Comparison of ENCODE assay signal across 9 cellular contexts in the genomic region with DNA sequence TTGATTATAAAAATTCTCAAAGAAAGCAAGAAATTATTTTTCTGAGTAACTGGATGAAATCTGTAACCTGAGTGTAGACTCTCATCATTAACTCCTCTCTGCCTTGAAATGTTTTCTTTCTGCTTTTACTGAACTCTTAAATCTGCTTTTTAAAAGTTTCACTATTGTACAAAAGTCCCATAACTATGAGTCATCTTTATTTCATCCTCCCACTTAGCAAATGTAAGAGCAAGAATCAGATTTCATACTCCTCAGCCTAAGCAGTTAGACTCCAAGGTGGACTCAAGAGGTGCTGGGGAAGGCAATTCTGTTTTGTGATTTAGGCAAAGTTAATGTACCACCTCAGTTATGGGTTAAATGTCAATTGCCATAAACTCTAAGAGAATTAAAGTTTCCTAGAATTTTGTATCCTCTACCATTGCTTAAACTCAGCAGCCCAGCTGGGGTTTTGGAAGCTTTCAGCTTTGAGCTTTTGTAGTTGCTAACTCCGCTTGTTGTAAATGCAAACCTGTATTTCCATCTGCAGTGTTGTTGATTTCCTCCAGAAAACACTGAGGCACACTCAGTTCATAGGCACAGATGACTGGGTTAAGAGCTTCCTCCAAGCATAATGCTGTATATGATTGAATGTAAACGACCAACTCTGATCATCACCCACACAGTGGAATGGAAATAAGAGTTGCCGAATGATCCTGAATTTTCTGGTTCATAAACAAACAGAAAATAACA.
A peak's percentile ranks its signal among the peaks of the same experiment; 100 is the strongest.
DNase-seq lines count a peak whose midpoint lies in the region; ATAC-seq and TF ChIP-seq lines count a peak whose summit lies in the region.
"Had no signal": no experiment of that assay in that cellular context is flagged by ENCODE, and none has a peak within 500 bp of the region (broad histone marks: within the 10 kb centered on the region; RNA-seq: fewer than 3 reads in every experiment).

No MANE protein-coding gene starts in this region.

- H3K79me2 ChIP-seq in OCI-LY7 (ENCODE audit: insufficient read depth, low read depth, low read length), result no peaks in the 10 kb centered on the region

- no peaks in the 10 kb centered on the region for H3K36me3 Mint-ChIP-seq in T-helper 1 cell treated with Interleukin-12 subunit alpha and Interleukin-12 subunit beta and Interleukin-4 antibody, amounts not matched to agents 30 μg/mL and 1 μg/mL, for 36 hours (ENCODE audit: low read depth)

- no peak overlapping the region for H2AFZ ChIP-seq in OCI-LY7 (ENCODE audit: low read length)

- H4K20me1 ChIP-seq in OCI-LY7 (ENCODE audit: insufficient read depth, low read length), result no peaks in the 10 kb centered on the region

- no peaks in the 10 kb centered on the region for H3K9me3 ChIP-seq in OCI-LY7 (ENCODE audit: low read length)

- no peaks in the 10 kb centered on the region for H3K36me3 ChIP-seq in OCI-LY7 (ENCODE audit: insufficient read depth, low read length)

- intact Hi-C loops in OCI-LY7 (cut with micrococcal nuclease; ENCODE audit: unreplicated experiment), result no loop called here

- no TSS peak for BruUV-seq in OCI-LY7 (replicated peaks; lab: Mats Ljungman, UMichigan)

- POLR2A ChIA-PET in OCI-LY7 (lab: Charles Lee), result interaction anchor here (0.5 to 0.8 kb wide), 3 partner anchors 41 to 655 kb away, joined by 3 to 5 read pairs (median 3); no protein-coding TSS in a partner anchor

- peak; percentile 67 for ATAC-seq in HG02588 (IDR thresholded peaks at IDR 0.05; ENCODE audit: unreplicated experiment)

- no peaks in the 10 kb centered on the region for H3K27me3 Mint-ChIP-seq in T-helper 1 cell treated with Interleukin-12 subunit alpha and Interleukin-12 subunit beta and Interleukin-4 antibody, amounts not matched to agents 30 μg/mL and 1 μg/mL, for 36 hours (ENCODE audit: low read depth)

- H3K9me2 ChIP-seq in OCI-LY7 (ENCODE audit: insufficient read depth, low read length), result no peaks in the 10 kb centered on the region

- CTCF ChIA-PET in OCI-LY7 (lab: Charles Lee; ENCODE audit: unreplicated experiment), result no interaction called here

- no peak overlapping the region for H3K27ac ChIP-seq in OCI-LY7 (ENCODE audit: low read depth, low read length, poor library complexity, severe bottlenecking)

- no peaks in the 10 kb centered on the region for H3K4me1 ChIP-seq in OCI-LY7 (ENCODE audit: insufficient read depth, low read length, poor library complexity, severe bottlenecking)

- peaks cover 13% of the 10 kb centered on the region for H3K4me1 Mint-ChIP-seq in T-helper 1 cell treated with Interleukin-12 subunit alpha and Interleukin-12 subunit beta and Interleukin-4 antibody, amounts not matched to agents 30 μg/mL and 1 μg/mL, for 36 hours (ENCODE audit: low read depth)

- H3K4me3 ChIP-seq in skeletal muscle cell (ENCODE audit: low read depth, low read length) (no peak overlapping the region), OCI-LY7 (ENCODE audit: low read depth, low read length, poor library complexity, severe bottlenecking) (no peak overlapping the region)

- no peak for TF ChIP-seq CTCF in OCI-LY7 (conservative IDR thresholded peaks at IDR 0.05; ENCODE audit: low read length)

- H3K9me3 Mint-ChIP-seq in T-helper 1 cell treated with Interleukin-12 subunit alpha and Interleukin-12 subunit beta and Interleukin-4 antibody, amounts not matched to agents 30 μg/mL and 1 μg/mL, for 36 hours, result no peaks in the 10 kb centered on the region

- DNase-seq in NCI-H510A treated with DMSO at 0.1 percent for 48 hours (lab: John Stamatoyannopoulos, UW) (peak; percentile 22), NCI-H510A (lab: John Stamatoyannopoulos, UW) (no peak), skeletal muscle cell (ENCODE audit: low read depth) (peak; percentile 25), AML-193 (lab: John Stamatoyannopoulos, UW) (no peak), NOMO-1 (lab: John Stamatoyannopoulos, UW; ENCODE audit: unreplicated experiment in 2 of 2) (no peak), OCI-LY7 (ENCODE audit: low spot score) (no peak)
- DNase-seq: NCI-H526 had no signal

- no peak overlapping the region for H3K4me2 ChIP-seq in OCI-LY7 (ENCODE audit: low read length)

- peak overlapping the region; percentile 50 for H3K27ac Mint-ChIP-seq in T-helper 1 cell treated with Interleukin-12 subunit alpha and Interleukin-12 subunit beta and Interleukin-4 antibody, amounts not matched to agents 30 μg/mL and 1 μg/mL, for 36 hours

- no peak overlapping the region for H3K4me3 Mint-ChIP-seq in T-helper 1 cell treated with Interleukin-12 subunit alpha and Interleukin-12 subunit beta and Interleukin-4 antibody, amounts not matched to agents 30 μg/mL and 1 μg/mL, for 36 hours

Comparison
In these comparisons a context has a peak if more than half of its experiments do, and no peak if none do; other contexts are left out.
1. DNase-seq: peak in NCI-H510A treated with DMSO at 0.1 percent for 48 hours (single experiment) and skeletal muscle cell (single experiment); none in NCI-H510A (single experiment), AML-193 (0 of 2), NOMO-1 (0 of 2) and OCI-LY7 (single experiment).